Comparison of ENCODE assay signal across 18 cellular contexts in genomic region chr1:11072216-11072917, GRCh38. TPM values are rescaled to one million over a fixed set of nuclear protein-coding genes. Genes with fewer than 3 reads are reported as not detected.
DNase-seq lines count a peak whose midpoint lies in the region; ATAC-seq and TF ChIP-seq lines count a peak whose summit lies in the region.
"Had no signal": no experiment of that assay in that cellular context is flagged by ENCODE, and none has a peak within 500 bp of the region (broad histone marks: within the 10 kb centered on the region; RNA-seq: fewer than 3 reads in every experiment).

No MANE protein-coding gene starts in this region.

- TF ChIP-seq CTCF in GM06990 (IDR thresholded peaks at IDR 0.05; ENCODE audit: insufficient read depth, low read length, poor library complexity, severe bottlenecking): peak; percentile 58
- no peak for TF ChIP-seq CTCF in right atrium auricular region (IDR thresholded peaks at IDR 0.05)
- TF ChIP-seq CTCF in foreskin fibroblast (IDR thresholded peaks at IDR 0.05; ENCODE audit: low read depth, low read length): no peak

- no peaks in the 10 kb centered on the region for H3K4me1 ChIP-seq in right atrium auricular region

- H3K36me3 Mint-ChIP-seq in IgD-negative memory B cell: peaks cover 1% of the 10 kb centered on the region

- peak overlapping the region in 2 of 3 donors; percentile 56 to 95 for H3K27ac Mint-ChIP-seq in IgD-negative memory B cell
- H3K27ac Mint-ChIP-seq: activated T-helper 2 cell treated with anti-CD3 and anti-CD28 coated beads, Interferon-gamma antibody, Interleukin-2, Interleukin-4, amounts not matched to agents 10 μg/mL and 5 μg/mL and 100 μg/mL, durations not matched to agents 14 hours and 24 hours and 36 hours had no signal

- peak overlapping the region in 1 of 4 donors; percentile 56 for H3K4me3 Mint-ChIP-seq in IgD-negative memory B cell
- H3K4me3 Mint-ChIP-seq: brain, CD14-positive monocyte had no signal

- H3K27ac ChIP-seq in right atrium auricular region: no peak overlapping the region
- H3K27ac ChIP-seq: SK-N-MC had no signal

- ATAC-seq in left colon (peak; percentile 54), GM18511 (IDR thresholded peaks at IDR 0.05; ENCODE audit: unreplicated experiment) (no peak), GM21423 (IDR thresholded peaks at IDR 0.05; ENCODE audit: unreplicated experiment) (no peak)

- H3K4me3 ChIP-seq in GM06990 (replicated peaks; ENCODE audit: low read depth, low read length) (no peak overlapping the region), right atrium auricular region (no peak overlapping the region), foreskin fibroblast (ENCODE audit: low read depth in 1 of 2, low read length in 2 of 2) (no peak overlapping the region)
- H3K4me3 ChIP-seq: SK-N-MC had no signal

- no peaks in the 10 kb centered on the region for H3K9me3 Mint-ChIP-seq in IgD-negative memory B cell
- H3K9me3 Mint-ChIP-seq: activated T-helper 2 cell treated with anti-CD3 and anti-CD28 coated beads, Interferon-gamma antibody, Interleukin-2, Interleukin-4, amounts not matched to agents 10 μg/mL and 5 μg/mL and 100 μg/mL, durations not matched to agents 14 hours and 24 hours and 36 hours; brain; CD14-positive monocyte had no signal

- DNase-seq in GM06990 (ENCODE audit: extremely low read depth, insufficient read length) (peak; percentile 28), NCI-H774 (lab: John Stamatoyannopoulos, UW) (peak; percentile 18), left colon (no peak), right atrium auricular region (ENCODE audit: low spot score) (no peak), foreskin fibroblast (no peak)
- DNase-seq: activated CD4-positive, alpha-beta T cell treated with anti-CD3 and anti-CD28 coated beads for 1 hour; HCEC 1CT; NCI-H226; stimulated activated CD4-positive, alpha-beta T cell treated with anti-CD3 and anti-CD28 coated beads, Interleukin-1b, Interleukin-23, amount 100 ng/mL, for 48 hours; stimulated activated naive CD4-positive, alpha-beta T cell treated with Interleukin-2 at 50 U/mL for 16 hours had no signal

- intact Hi-C loops in left colon (cut with DNase I, micrococcal nuclease): no loop called here

- H3K27me3 Mint-ChIP-seq in IgD-negative memory B cell: no peaks in the 10 kb centered on the region
- H3K27me3 Mint-ChIP-seq: brain had no signal

- H3K36me3 ChIP-seq in GM06990 (ENCODE audit: control insufficient read depth, insufficient read depth, low read length) (peaks cover 49% of the 10 kb centered on the region), right atrium auricular region (peaks cover 96% of the 10 kb centered on the region)

- H3K9me3 ChIP-seq in right atrium auricular region: no peaks in the 10 kb centered on the region

- peaks cover 0 to 12% (median 11%) of the 10 kb centered on the region in 3 donors for H3K4me1 Mint-ChIP-seq in IgD-negative memory B cell
- H3K4me1 Mint-ChIP-seq: brain, CD14-positive monocyte had no signal

- H3K27me3 ChIP-seq in GM06990 (replicated peaks; ENCODE audit: control insufficient read depth, insufficient read depth, low read length): no peaks in the 10 kb centered on the region
- H3K27me3 ChIP-seq in right atrium auricular region: no peaks in the 10 kb centered on the region

RNA-seq across cellular contexts. Expression of gene SRM, which starts 12.5 kb away (rescaled TPM):
- polyA plus RNA-seq in IgD-negative memory B cell: 93.4 TPM
- total RNA-seq in left colon (10 to 100 TPM; 17.8 to 29.9 TPM), right atrium auricular region (10 to 100 TPM; 52.8 to 71.5 TPM)

RNA-seq across cellular contexts. Expression of gene MASP2, which starts 25.3 kb away (rescaled TPM):
- not detected for polyA plus RNA-seq in IgD-negative memory B cell
- total RNA-seq in left colon (not detected), right atrium auricular region (not detected)
- total RNA-seq: lung microvascular endothelial cell had no signal
- polyA plus RNA-seq: CD14-positive monocyte had no signal

RNA-seq across cellular contexts. Expression of gene EXOSC10, which starts 27.3 kb away (rescaled TPM):
- polyA plus RNA-seq in IgD-negative memory B cell: 42.2 TPM
- total RNA-seq in left colon (10 to 100 TPM; 38.2 to 54.3 TPM), right atrium auricular region (10 to 100 TPM; 20.5 to 22.0 TPM)

RNA-seq across cellular contexts. Expression of gene TARDBP, which starts 59.9 kb away (rescaled TPM):
- polyA plus RNA-seq in IgD-negative memory B cell: 59.2 TPM
- total RNA-seq in left colon (100 to 1,000 TPM; 112 to 121 TPM), right atrium auricular region (10 to 100 TPM; 60.8 to 64.6 TPM)

Comparison
In these comparisons a context has a peak if more than half of its experiments do, and no peak if none do; other contexts are left out.
1. DNase-seq: peak in GM06990 (single experiment) and NCI-H774 (single experiment); none in left colon (0 of 2), right atrium auricular region (single experiment) and foreskin fibroblast (0 of 2).